In the genomic region with DNA sequence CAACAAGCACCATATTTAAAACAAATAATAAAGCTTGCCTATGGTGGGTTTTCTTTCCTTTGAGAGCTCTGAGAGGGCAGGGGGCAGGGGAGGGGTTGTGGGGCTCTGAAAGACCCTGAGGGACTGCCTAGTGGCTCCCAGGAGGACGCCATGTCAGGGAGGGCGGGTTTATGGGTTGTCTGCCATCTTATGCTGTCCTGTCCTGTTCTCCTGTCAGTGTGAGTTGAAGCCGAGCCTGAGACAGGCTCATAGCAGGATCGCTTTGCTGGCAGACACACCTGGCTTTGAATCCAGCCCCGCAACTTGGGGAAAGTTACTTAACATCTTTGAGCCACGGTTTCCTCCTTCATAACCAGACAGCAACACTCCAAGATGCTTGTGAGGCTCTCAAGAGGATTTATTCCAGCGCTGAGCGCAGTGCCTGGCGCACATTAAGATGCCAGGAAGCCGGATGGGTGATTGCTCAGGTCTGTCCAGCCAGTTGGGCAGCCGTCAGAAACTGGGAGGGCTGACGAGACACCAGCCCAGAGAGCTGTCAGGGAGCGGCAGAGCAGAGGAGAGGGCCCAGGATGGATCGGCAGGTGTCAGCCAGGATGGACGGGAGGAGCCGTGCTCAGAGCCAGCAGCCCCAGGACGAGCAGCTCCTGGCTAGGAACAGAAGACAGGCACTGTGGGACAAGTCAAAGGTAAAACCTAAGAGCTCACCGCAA, we compare ENCODE assay signal across 10 cellular contexts. TPM values are rescaled to one million over a fixed set of nuclear protein-coding genes. Genes with fewer than 3 reads are reported as not detected.
A peak's percentile ranks its signal among the peaks of the same experiment; 100 is the strongest.
DNase-seq lines count a peak whose midpoint lies in the region; ATAC-seq and TF ChIP-seq lines count a peak whose summit lies in the region.
"Had no signal": no experiment of that assay in that cellular context is flagged by ENCODE, and none has a peak within 500 bp of the region (broad histone marks: within the 10 kb centered on the region; RNA-seq: fewer than 3 reads in every experiment).

No MANE protein-coding gene starts in this region.

- peak overlapping the region; percentile 84 for H3K4me3 Mint-ChIP-seq in dendritic cell treated with granulocyte-macrophage colony-stimulating factor and Interleukin-4, amounts not matched to agents 40 ng/mL and 50 ng/mL, for 4 days
- H3K4me3 Mint-ChIP-seq in nephron = no peak overlapping the region
- H3K4me3 Mint-ChIP-seq: nephron progenitor cell had no signal

- H3K27ac ChIP-seq in heart left ventricle = peak overlapping the region; percentile 73 to 93 (median 86)

- ATAC-seq in heart left ventricle = peak in 2 of 4 donors; percentile 1 to 12
- ATAC-seq in Right ventricle myocardium superior (ENCODE audit: poor library complexity) = no peak

- peaks cover 2 to 89% (median 55%) of the 10 kb centered on the region in 12 donors for H3K4me1 ChIP-seq in heart left ventricle

- H3K36me3 ChIP-seq in heart left ventricle = no peaks in the 10 kb centered on the region

- peaks cover 68% of the 10 kb centered on the region for H3K4me1 Mint-ChIP-seq in dendritic cell treated with granulocyte-macrophage colony-stimulating factor and Interleukin-4, amounts not matched to agents 40 ng/mL and 50 ng/mL, for 4 days (ENCODE audit: low read depth)
- H3K4me1 Mint-ChIP-seq in nephron = peaks cover 55% of the 10 kb centered on the region

- H3K36me3 Mint-ChIP-seq in dendritic cell treated with granulocyte-macrophage colony-stimulating factor and Interleukin-4, amounts not matched to agents 40 ng/mL and 50 ng/mL, for 4 days (ENCODE audit: low read depth) = no peaks in the 10 kb centered on the region
- no peaks in the 10 kb centered on the region for H3K36me3 Mint-ChIP-seq in nephron (ENCODE audit: low read depth)

- no peaks in the 10 kb centered on the region for H3K27me3 Mint-ChIP-seq in dendritic cell treated with granulocyte-macrophage colony-stimulating factor and Interleukin-4, amounts not matched to agents 40 ng/mL and 50 ng/mL, for 4 days
- peaks cover 3% of the 10 kb centered on the region for H3K27me3 Mint-ChIP-seq in nephron (ENCODE audit: low read depth)

- H3K27me3 ChIP-seq in heart left ventricle = no peaks in the 10 kb centered on the region

- intact Hi-C loops in heart left ventricle (cut with DNase I) = loop anchor here in 1 of 10 donors (5.0 kb wide), 1 partner anchor 35 kb away; a partner anchor contains a TSS
- intact Hi-C loops in Right ventricle myocardium superior (cut with DNase I) = no loop called here
- intact Hi-C loops in dendritic cell treated with granulocyte-macrophage colony-stimulating factor and Interleukin-4, amounts not matched to agents 40 ng/mL and 50 ng/mL, for 4 days (cut with micrococcal nuclease) = loop anchor here (10.0 kb wide), 1 partner anchor 242 kb away; a partner anchor contains a TSS
- intact Hi-C loops in posterior vena cava (cut with DNase I) = no loop called here

- no peak for TF ChIP-seq CTCF in heart left ventricle (IDR thresholded peaks at IDR 0.05)
- no peak for TF ChIP-seq CTCF in nephron (IDR thresholded peaks at IDR 0.05; ENCODE audit: unreplicated experiment in 3 of 3)

- peak in 1 of 5 donors; percentile 38 for DNase-seq in heart left ventricle
- no peak for DNase-seq in Right ventricle myocardium superior
- DNase-seq in hepatic stellate cell (ENCODE audit: low spot score) = no peak
- no peak for DNase-seq in posterior vena cava (ENCODE audit: low spot score)
- no peak for DNase-seq in NCI-H2171 treated with DMSO at 0.1 percent for 48 hours (lab: John Stamatoyannopoulos, UW)
- DNase-seq in NCI-H146 (lab: John Stamatoyannopoulos, UW) = no peak
- DNase-seq: NCI-H2081, nephron progenitor cell had no signal

- no peaks in the 10 kb centered on the region for H3K9me3 ChIP-seq in heart left ventricle

- peak overlapping the region; percentile 94 for H3K27ac Mint-ChIP-seq in dendritic cell treated with granulocyte-macrophage colony-stimulating factor and Interleukin-4, amounts not matched to agents 40 ng/mL and 50 ng/mL, for 4 days
- peak overlapping the region; percentile 68 to 93 (median 88) for H3K27ac Mint-ChIP-seq in nephron

- H3K9me3 Mint-ChIP-seq in dendritic cell treated with granulocyte-macrophage colony-stimulating factor and Interleukin-4, amounts not matched to agents 40 ng/mL and 50 ng/mL, for 4 days = no peaks in the 10 kb centered on the region
- H3K9me3 Mint-ChIP-seq in nephron = no peaks in the 10 kb centered on the region
- H3K9me3 Mint-ChIP-seq: nephron progenitor cell had no signal

- TF ChIP-seq POLR2A in heart left ventricle (IDR thresholded peaks at IDR 0.05) = no peak

- WGBS in heart left ventricle, 4 donors = 53 to 59% (median 57%) methylated on average over 17 to 18 of the region's 18 CpGs

- peak overlapping the region in 11 of 12 donors; percentile 14 to 64 (median 51) for H3K4me3 ChIP-seq in heart left ventricle

RNA-seq across cellular contexts. Expression of a gene that starts 36.8 kb away (rescaled TPM):
- 1 to 10 TPM in 7 of 9 donors, under 1 TPM in 1, not detected in 1; 0.25 to 5.1 (median 2.2) TPM for total RNA-seq in heart left ventricle
- polyA plus RNA-seq in heart left ventricle = 1 to 10 TPM; 2.4 to 4.3 TPM
- total RNA-seq in Right ventricle myocardium superior = 2.5 TPM
- under 1 TPM; 0.42 to 0.95 TPM for total RNA-seq in posterior vena cava
